In the genomic region with DNA sequence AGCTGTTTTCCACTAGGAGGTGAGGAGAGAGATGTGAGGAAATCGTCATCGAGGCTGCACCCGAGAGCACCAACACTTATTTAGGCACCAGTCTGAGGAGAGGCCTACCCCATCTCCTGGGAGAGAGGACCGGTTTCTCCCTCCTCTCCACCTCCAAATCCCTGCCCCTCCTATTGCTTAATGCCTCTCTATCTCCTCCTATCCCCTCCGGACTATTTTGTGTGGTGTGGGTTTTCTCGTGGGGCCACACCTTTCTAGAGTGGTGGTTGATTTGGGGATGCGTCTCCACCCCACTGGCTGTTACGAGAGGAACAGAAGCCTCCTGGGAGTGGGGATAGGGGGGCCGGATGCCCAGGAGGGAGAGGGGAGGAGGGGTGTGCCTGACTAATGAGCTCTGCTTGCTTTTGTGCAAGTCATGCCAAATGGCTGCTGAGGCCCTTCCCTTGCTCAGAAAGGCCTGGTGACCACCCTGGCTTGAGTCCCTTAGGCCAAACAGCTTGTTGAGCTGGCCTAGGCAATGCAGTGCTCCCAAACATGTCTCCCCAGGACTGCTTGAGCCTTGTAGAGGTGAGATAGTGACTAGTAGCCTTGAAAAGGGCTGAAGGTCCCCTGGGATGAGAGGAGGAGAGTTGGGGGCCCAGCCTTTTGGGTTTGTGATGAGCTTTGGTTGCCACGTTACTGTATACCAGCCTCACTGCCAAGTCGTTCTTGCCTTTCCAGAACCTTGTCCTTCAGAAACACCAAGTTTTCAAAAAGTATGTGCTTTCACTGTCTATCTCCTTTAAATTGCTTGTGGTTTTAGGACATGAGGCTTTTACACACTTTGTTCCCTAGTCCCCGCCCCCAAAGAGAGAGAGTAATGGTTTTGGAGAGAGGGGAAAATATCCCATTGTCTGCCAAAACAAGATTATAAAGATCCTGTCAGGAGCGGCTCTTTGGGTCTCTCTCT, we compare ENCODE assay signal across 8 cellular contexts. TPM values are rescaled to one million over a fixed set of nuclear protein-coding genes. Genes with fewer than 3 reads are reported as not detected.
DNase-seq lines count a peak whose midpoint lies in the region; ATAC-seq and TF ChIP-seq lines count a peak whose summit lies in the region.

No MANE protein-coding gene starts in this region.

- no peak for TF ChIP-seq CTCF in progenitor cell of endocrine pancreas (IDR thresholded peaks at IDR 0.05; ENCODE audit: unreplicated experiment)

- peak overlapping the region; percentile 70 for H3K4me3 Mint-ChIP-seq in progenitor cell of endocrine pancreas (ENCODE audit: low read depth)

- no peak overlapping the region for H3K27ac Mint-ChIP-seq in progenitor cell of endocrine pancreas

- ATAC-seq in GM18502 (IDR thresholded peaks at IDR 0.05; ENCODE audit: poor library complexity, unreplicated experiment) (peak; percentile 37), HG03571 (IDR thresholded peaks at IDR 0.05; ENCODE audit: unreplicated experiment) (peak; percentile 43), SK-N-SH treated with all-trans-retinoic acid at 6 μM for 48 hours (peak; percentile 75), HG03378 (IDR thresholded peaks at IDR 0.05; ENCODE audit: unreplicated experiment) (no peak), GM21737 (IDR thresholded peaks at IDR 0.05; ENCODE audit: unreplicated experiment) (no peak)

- peak; percentile 21 for DNase-seq in activated naive CD8-positive, alpha-beta T cell treated with anti-CD3 and anti-CD28 coated beads, Interleukin-2, amount 50 U/mL, for 16 hours (ENCODE audit: low read depth, low spot score)
- peak; percentile 93 for DNase-seq in cardiac septum (ENCODE audit: low spot score)
- DNase-seq in progenitor cell of endocrine pancreas (ENCODE audit: low spot score, unreplicated experiment) = no peak

- H3K9me3 Mint-ChIP-seq in progenitor cell of endocrine pancreas (ENCODE audit: low read depth) = peaks cover 18% of the 10 kb centered on the region

- H3K36me3 Mint-ChIP-seq in progenitor cell of endocrine pancreas (ENCODE audit: insufficient read depth) = no peaks in the 10 kb centered on the region

- intact Hi-C loops in cardiac septum (cut with DNase I) = loop anchor here (2.0 kb wide), 2 partner anchors 24 to 72 kb away; no protein-coding TSS in a partner anchor

- peaks cover 3% of the 10 kb centered on the region for H3K4me1 Mint-ChIP-seq in progenitor cell of endocrine pancreas (ENCODE audit: low read depth)

- H3K27me3 Mint-ChIP-seq in progenitor cell of endocrine pancreas = no peaks in the 10 kb centered on the region

TF ChIP-seq in SK-N-SH treated with all-trans-retinoic acid at 6 μM for 48 hours, 23 proteins besides CTCF, POLR2A, EP300 and RAD21:
- TF ChIP-seq GLIS3 (CRISPR knock-in tag; IDR thresholded peaks at IDR 0.05) (no peak), ARNTL (CRISPR knock-in tag; IDR thresholded peaks at IDR 0.05; ENCODE audit: borderline replicate concordance, low read depth) (no peak), PPARA (CRISPR knock-in tag; IDR thresholded peaks at IDR 0.05; ENCODE audit: borderline replicate concordance) (no peak), ZNF70 (CRISPR knock-in tag; IDR thresholded peaks at IDR 0.05) (no peak), ZNF565 (CRISPR knock-in tag; conservative IDR thresholded peaks at IDR 0.05; ENCODE audit: low read depth) (no peak)

RNA-seq across cellular contexts. Expression of a gene that starts 1.2 kb away (rescaled TPM):
- total RNA-seq in cardiac septum (177 TPM), progenitor cell of endocrine pancreas (28.8 and 34.0 TPM in 2 replicates)

Comparison
In these comparisons a context has a peak if more than half of its experiments do, and no peak if none do; other contexts are left out.
1. ATAC-seq: peak in GM18502 (single experiment), HG03571 (single experiment) and SK-N-SH treated with all-trans-retinoic acid at 6 μM for 48 hours (single experiment); none in HG03378 (single experiment) and GM21737 (single experiment).